In the genomic region with DNA sequence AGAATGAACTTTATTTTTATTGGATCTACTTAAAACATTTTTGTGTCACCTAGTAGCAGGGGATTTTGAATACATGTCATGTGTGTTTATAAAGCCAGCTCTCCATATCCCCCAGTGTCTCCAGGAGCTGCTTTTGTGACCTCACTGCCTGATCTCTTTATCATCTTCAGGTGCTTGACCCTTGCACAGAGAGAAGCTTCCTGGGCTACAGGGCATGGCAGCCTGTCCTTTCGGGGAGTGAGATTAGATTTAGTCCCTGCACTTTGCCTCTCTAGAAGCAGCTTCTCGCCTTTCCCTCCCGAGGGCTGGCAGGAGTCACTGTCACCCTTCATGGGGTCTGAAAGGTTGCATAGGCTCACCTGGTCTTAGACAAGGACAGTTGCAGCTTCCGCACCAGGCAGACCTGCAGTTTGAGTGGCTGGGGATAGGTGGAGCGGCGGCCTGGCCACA, we compare ENCODE assay signal across 22 cellular contexts. TPM values are rescaled to one million over a fixed set of nuclear protein-coding genes. Genes with fewer than 3 reads are reported as not detected.
A peak's percentile ranks its signal among the peaks of the same experiment; 100 is the strongest.
DNase-seq lines count a peak whose midpoint lies in the region.
"Had no signal": no experiment of that assay in that cellular context is flagged by ENCODE, and none has a peak within 500 bp of the region (broad histone marks: within the 10 kb centered on the region; RNA-seq: fewer than 3 reads in every experiment).

No MANE protein-coding gene starts in this region.

- H3K36me3 ChIP-seq in HUES48 (ENCODE audit: control insufficient read depth, insufficient read depth, low read length), result peaks cover 75% of the 10 kb centered on the region
- H3K36me3 ChIP-seq in neuronal stem cell (replicated peaks in 1 of 2; ENCODE audit: control insufficient read depth in 2 of 2, insufficient read depth in 2 of 2, low read length in 2 of 2), result peaks cover 41 to 97% of the 10 kb centered on the region in 2 donors

- H3K27ac ChIP-seq in HUES48 (ENCODE audit: low read depth, low read length) (peak overlapping the region; percentile 80), cingulate gyrus (ENCODE audit: low read depth, low read length) (peak overlapping the region; percentile 29), neuronal stem cell (replicated peaks; ENCODE audit: low read length) (peak overlapping the region; percentile 62)
- H3K27ac ChIP-seq: 22Rv1, foreskin keratinocyte, GM23248, prostate gland, SJCRH30 had no signal

- H2AK5ac ChIP-seq in neuronal stem cell (ENCODE audit: low read depth, low read length), result peak overlapping the region; percentile 83

- in situ Hi-C loops in KBM-7 (cut with MboI; ENCODE audit: low pct_unique_long_range_greater_than_20kb, low sequenced_read_pairs), result no loop called here

- no peak overlapping the region for H3K4me2 ChIP-seq in neuronal stem cell (ENCODE audit: insufficient read depth, low read length, poor library complexity, severe bottlenecking)

- peak overlapping the region; percentile 31 for H3K18ac ChIP-seq in neuronal stem cell (ENCODE audit: low read length)

- H3K9ac ChIP-seq in HUES48 (ENCODE audit: low read depth, low read length) (no peak overlapping the region), neuronal stem cell (ENCODE audit: low read depth, low read length, poor library complexity) (no peak overlapping the region)
- H3K9ac ChIP-seq: GM23248 had no signal

- H2BK12ac ChIP-seq in neuronal stem cell (ENCODE audit: low read length), result peak overlapping the region; percentile 94

- H3K79me1 ChIP-seq in neuronal stem cell (ENCODE audit: low read depth, low read length), result peaks cover 17% of the 10 kb centered on the region

- H3K9me3 ChIP-seq in HUES48 (ENCODE audit: control insufficient read depth, insufficient read depth, low read length) (no peaks in the 10 kb centered on the region), neuronal stem cell (replicated peaks in 1 of 2; ENCODE audit: control insufficient read depth in 2 of 2, insufficient read depth in 1 of 2, low read depth in 1 of 2, low read length in 2 of 2) (peaks cover 0 to 1% of the 10 kb centered on the region in 2 donors)
- H3K9me3 ChIP-seq: BLaER1 treated with 17β-estradiol and CSF1 and Interleukin-3, amounts not matched to agents 10 nM and 100 nM; prostate gland; SJCRH30; transverse colon had no signal

- DNase-seq in DMS53 (lab: John Stamatoyannopoulos, UW), result peak; percentile 51
- no peak for DNase-seq in DMS53 treated with DMSO at 0.1 percent for 48 hours (lab: John Stamatoyannopoulos, UW; ENCODE audit: unreplicated experiment)
- DNase-seq in neuronal stem cell (ENCODE audit: low spot score), result no peak
- DNase-seq in NCI-H2107 treated with DMSO at 0.1 percent for 48 hours (lab: John Stamatoyannopoulos, UW; ENCODE audit: unreplicated experiment), result no peak
- DNase-seq in HUDEP-2 (lab: John Stamatoyannopoulos, UW; ENCODE audit: unreplicated experiment in 76 of 76), result no peak
- no peak for DNase-seq in KBM-7
- DNase-seq: activated CD4-positive, alpha-beta T cell treated with anti-CD3 and anti-CD28 coated beads, Interleukin-2, amount 10 ng/mL, durations not matched to agents 7 days and 5 days; activated T-cell treated with anti-CD3 and anti-CD28 coated beads for 4 hours; amygdala; foreskin keratinocyte; GM23248; Kasumi-1; left ventricle myocardium superior; NCI-H1092 treated with DMSO at 0.1 percent for 48 hours; NCI-H526 treated with DMSO at 0.1 percent for 48 hours; transverse colon had no signal

- H2AFZ ChIP-seq in neuronal stem cell (ENCODE audit: low read length), result no peak overlapping the region
- H2AFZ ChIP-seq: GM23248 had no signal

- H3K14ac ChIP-seq in neuronal stem cell (ENCODE audit: low read length), result no peak overlapping the region

- H3K4me1 ChIP-seq in HUES48 (ENCODE audit: control insufficient read depth, insufficient read depth, low read length), result peaks cover 4% of the 10 kb centered on the region; the same call in 1 of the 2 replicates
- peaks cover 5 to 11% of the 10 kb centered on the region in 2 donors for H3K4me1 ChIP-seq in neuronal stem cell (ENCODE audit: control insufficient read depth in 2 of 2, insufficient read depth in 1 of 2, low read depth in 1 of 2, low read length in 2 of 2)
- H3K4me1 ChIP-seq: foreskin keratinocyte, prostate gland had no signal

- no peak overlapping the region for H2BK15ac ChIP-seq in neuronal stem cell (ENCODE audit: low read length)

- no peak overlapping the region for H3K4ac ChIP-seq in neuronal stem cell (ENCODE audit: low read length)

- peak overlapping the region; percentile 85 for H3K23ac ChIP-seq in neuronal stem cell (ENCODE audit: low read depth, low read length, poor library complexity)

- H4K91ac ChIP-seq in neuronal stem cell (ENCODE audit: low read depth, low read length, poor library complexity), result no peak overlapping the region

- no peak overlapping the region for H2BK120ac ChIP-seq in neuronal stem cell (ENCODE audit: low read depth, low read length)

- no peak overlapping the region for H3K4me3 ChIP-seq in HUES48 (ENCODE audit: low read depth, low read length)
- no peak overlapping the region for H3K4me3 ChIP-seq in neuronal stem cell (ENCODE audit: low read length in 2 of 2)
- H3K4me3 ChIP-seq: BLaER1 treated with 17β-estradiol and CSF1 and Interleukin-3, amounts not matched to agents 10 nM and 100 nM; GM23248; prostate gland; SJCRH30; transverse colon had no signal

- no peaks in the 10 kb centered on the region for H3K27me3 ChIP-seq in HUES48 (ENCODE audit: control insufficient read depth, insufficient read depth, low read length)
- H3K27me3 ChIP-seq in neuronal stem cell (ENCODE audit: control insufficient read depth in 3 of 3, insufficient read depth in 3 of 3, low read depth in 1 of 3, low read length in 3 of 3), result no peaks in the 10 kb centered on the region
- H3K27me3 ChIP-seq: BLaER1 treated with 17β-estradiol and CSF1 and Interleukin-3, amounts not matched to agents 10 nM and 100 nM; foreskin keratinocyte; SJCRH30; transverse colon had no signal

- no peak overlapping the region for H2BK5ac ChIP-seq in neuronal stem cell (ENCODE audit: low read length)

- WGBS in neuronal stem cell (ENCODE audit: extremely low coverage in 2 of 2, insufficient read length in 2 of 2, insufficient replicate concordance in 1 of 2), 2 donors, result no CpG with 5 or more reads among the region's 6 CpGs

- H4K8ac ChIP-seq in neuronal stem cell (ENCODE audit: low read depth, low read length), result no peak overlapping the region

RNA-seq across cellular contexts. Expression of a gene that starts 42.7 kb away (rescaled TPM):
- polyA plus RNA-seq in neuronal stem cell (2013, experiment 1 of 2), result 28.6 TPM
- polyA plus RNA-seq in neuronal stem cell (2013, experiment 2 of 2), result 27.5 TPM

Comparison
In these comparisons a context has a peak if more than half of its experiments do, and no peak if none do; other contexts are left out.
1. H3K27ac ChIP-seq: peak in every context shown above with its lines; median percentile 80 in HUES48; 62 in neuronal stem cell; 29 in cingulate gyrus.